ENCODE assay signal across 16 cellular contexts in the genomic region with DNA sequence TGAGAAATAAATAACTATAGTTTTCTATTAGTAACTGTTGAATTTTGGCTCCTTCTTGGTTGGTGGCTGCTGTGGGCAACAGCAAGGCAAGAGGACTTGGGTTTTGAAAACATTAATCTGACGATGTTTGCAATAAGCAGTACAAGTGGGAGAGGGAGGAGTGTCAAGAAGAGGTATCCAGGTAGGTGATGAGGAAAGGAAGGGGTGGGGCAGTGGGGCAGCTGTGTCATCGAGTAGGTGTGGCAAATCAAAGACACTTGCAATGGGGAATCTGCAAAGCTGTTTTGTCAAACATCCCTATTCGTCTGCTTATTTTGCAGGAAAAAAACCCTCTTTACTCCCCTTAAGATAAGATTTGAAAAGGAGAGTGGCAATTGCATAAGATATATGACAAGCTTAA.
DNase-seq lines count a peak whose midpoint lies in the region; ATAC-seq and TF ChIP-seq lines count a peak whose summit lies in the region.
"Had no signal": no experiment of that assay in that cellular context is flagged by ENCODE, and none has a peak within 500 bp of the region (broad histone marks: within the 10 kb centered on the region; RNA-seq: fewer than 3 reads in every experiment).

No MANE protein-coding gene starts in this region.

- H3K4me3 Mint-ChIP-seq in WTC11 (no peak overlapping the region), nephron progenitor cell (no peak overlapping the region)
- H3K4me3 Mint-ChIP-seq: CD14-positive monocyte; CD8-positive, alpha-beta T cell; HFFc6 had no signal

- peak; percentile 14 for DNase-seq in NCI-H748 (lab: John Stamatoyannopoulos, UW; ENCODE audit: unreplicated experiment)
- no peak for DNase-seq in NCI-H748 treated with DMSO at 0.1 percent for 48 hours (lab: John Stamatoyannopoulos, UW)
- DNase-seq in WTC11 (ENCODE audit: low spot score), result peak; percentile 18
- no peak for DNase-seq in foreskin keratinocyte
- no peak for DNase-seq in HK-2 (ENCODE audit: unreplicated experiment)
- DNase-seq in COLO668 (lab: John Stamatoyannopoulos, UW; ENCODE audit: unreplicated experiment), result no peak
- no peak for DNase-seq in nephron progenitor cell
- DNase-seq: BE2C; Caco-2; CD8-positive, alpha-beta T cell; GM23248; HCEC 1CT; HFFc6 had no signal

- POLR2A ChIA-PET in WTC11 (lab: Charles Lee), result no interaction called here

- no peaks in the 10 kb centered on the region for H3K27me3 ChIP-seq in foreskin keratinocyte

- no peaks in the 10 kb centered on the region for H3K27me3 Mint-ChIP-seq in WTC11 (ENCODE audit: low read depth)
- peaks cover 16% of the 10 kb centered on the region for H3K27me3 Mint-ChIP-seq in nephron progenitor cell (ENCODE audit: low read depth, poor library complexity)

- peak; percentile 85 for ATAC-seq in WTC11
- peak; percentile 21 for ATAC-seq in foreskin keratinocyte
- ATAC-seq: A549; CD8-positive, alpha-beta T cell; HepG2 had no signal

- H3K9me3 Mint-ChIP-seq in WTC11 (no peaks in the 10 kb centered on the region), nephron progenitor cell (no peaks in the 10 kb centered on the region)
- H3K9me3 Mint-ChIP-seq: CD8-positive, alpha-beta T cell had no signal

- no peaks in the 10 kb centered on the region for H3K36me3 Mint-ChIP-seq in WTC11
- no peaks in the 10 kb centered on the region for H3K36me3 Mint-ChIP-seq in nephron progenitor cell (ENCODE audit: low read depth)
- H3K36me3 Mint-ChIP-seq: CD14-positive monocyte; CD8-positive, alpha-beta T cell had no signal

- H3K27ac Mint-ChIP-seq in WTC11 (no peak overlapping the region), nephron progenitor cell (no peak overlapping the region)
- H3K27ac Mint-ChIP-seq: CD14-positive monocyte; CD8-positive, alpha-beta T cell; HFFc6 had no signal

- H3K4me1 ChIP-seq in foreskin keratinocyte, result no peaks in the 10 kb centered on the region
- H3K4me1 ChIP-seq: A549, BE2C, Caco-2 had no signal

- no peak overlapping the region for H3K27ac ChIP-seq in foreskin keratinocyte
- H3K27ac ChIP-seq: A549, GM23248 had no signal

- CTCF ChIA-PET in WTC11 (lab: Charles Lee), result no interaction called here

- no peak for TF ChIP-seq CTCF in WTC11 (IDR thresholded peaks at IDR 0.05)
- TF ChIP-seq CTCF in foreskin keratinocyte (conservative IDR thresholded peaks at IDR 0.05), result no peak
- TF ChIP-seq CTCF in nephron progenitor cell (IDR thresholded peaks at IDR 0.05), result no peak

- H3K4me1 Mint-ChIP-seq in WTC11, result peaks cover 18% of the 10 kb centered on the region
- peaks cover 33% of the 10 kb centered on the region for H3K4me1 Mint-ChIP-seq in nephron progenitor cell
- H3K4me1 Mint-ChIP-seq: CD14-positive monocyte had no signal

TF ChIP-seq in WTC11, 78 proteins besides CTCF, POLR2A, EP300 and RAD21:
- TF ChIP-seq GABPB1 (CRISPR knock-in tag; IDR thresholded peaks at IDR 0.05) (no peak), ZNF416 (CRISPR knock-in tag; IDR thresholded peaks at IDR 0.05) (no peak), ZNF396 (CRISPR knock-in tag; IDR thresholded peaks at IDR 0.05; ENCODE audit: borderline replicate concordance) (no peak), TEAD4 (CRISPR knock-in tag; IDR thresholded peaks at IDR 0.05) (no peak), OVOL2 (CRISPR knock-in tag; IDR thresholded peaks at IDR 0.05; ENCODE audit: borderline replicate concordance) (no peak), ZNF317 (CRISPR knock-in tag; IDR thresholded peaks at IDR 0.05; ENCODE audit: borderline replicate concordance, low read depth) (no peak), ATF1 (CRISPR knock-in tag; IDR thresholded peaks at IDR 0.05) (no peak), TEAD1 (CRISPR knock-in tag; IDR thresholded peaks at IDR 0.05) (no peak), RORB (CRISPR knock-in tag; IDR thresholded peaks at IDR 0.05) (no peak), MXD4 (CRISPR knock-in tag; IDR thresholded peaks at IDR 0.05; ENCODE audit: borderline replicate concordance) (no peak), NR3C1 (CRISPR knock-in tag; conservative IDR thresholded peaks at IDR 0.05; ENCODE audit: low read depth) (no peak), ELF4 (CRISPR knock-in tag; IDR thresholded peaks at IDR 0.05; ENCODE audit: low read depth) (no peak), ZNF219 (CRISPR knock-in tag; IDR thresholded peaks at IDR 0.05; ENCODE audit: borderline replicate concordance) (no peak), CREM (CRISPR knock-in tag; IDR thresholded peaks at IDR 0.05) (no peak), ZNF138 (CRISPR knock-in tag; conservative IDR thresholded peaks at IDR 0.05) (no peak)
- TF ChIP-seq, protein P1, sequence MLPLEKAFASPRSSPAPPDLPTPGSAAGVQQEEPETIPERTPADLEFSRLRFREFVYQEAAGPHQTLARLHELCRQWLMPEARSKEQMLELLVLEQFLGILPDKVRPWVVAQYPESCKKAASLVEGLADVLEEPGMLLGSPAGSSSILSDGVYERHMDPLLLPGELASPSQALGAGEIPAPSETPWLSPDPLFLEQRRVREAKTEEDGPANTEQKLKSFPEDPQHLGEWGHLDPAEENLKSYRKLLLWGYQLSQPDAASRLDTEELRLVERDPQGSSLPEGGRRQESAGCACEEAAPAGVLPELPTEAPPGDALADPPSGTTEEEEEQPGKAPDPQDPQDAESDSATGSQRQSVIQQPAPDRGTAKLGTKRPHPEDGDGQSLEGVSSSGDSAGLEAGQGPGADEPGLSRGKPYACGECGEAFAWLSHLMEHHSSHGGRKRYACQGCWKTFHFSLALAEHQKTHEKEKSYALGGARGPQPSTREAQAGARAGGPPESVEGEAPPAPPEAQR (CRISPR knock-in tag; IDR thresholded peaks at IDR 0.05), result no peak
- TF ChIP-seq, protein P2, sequence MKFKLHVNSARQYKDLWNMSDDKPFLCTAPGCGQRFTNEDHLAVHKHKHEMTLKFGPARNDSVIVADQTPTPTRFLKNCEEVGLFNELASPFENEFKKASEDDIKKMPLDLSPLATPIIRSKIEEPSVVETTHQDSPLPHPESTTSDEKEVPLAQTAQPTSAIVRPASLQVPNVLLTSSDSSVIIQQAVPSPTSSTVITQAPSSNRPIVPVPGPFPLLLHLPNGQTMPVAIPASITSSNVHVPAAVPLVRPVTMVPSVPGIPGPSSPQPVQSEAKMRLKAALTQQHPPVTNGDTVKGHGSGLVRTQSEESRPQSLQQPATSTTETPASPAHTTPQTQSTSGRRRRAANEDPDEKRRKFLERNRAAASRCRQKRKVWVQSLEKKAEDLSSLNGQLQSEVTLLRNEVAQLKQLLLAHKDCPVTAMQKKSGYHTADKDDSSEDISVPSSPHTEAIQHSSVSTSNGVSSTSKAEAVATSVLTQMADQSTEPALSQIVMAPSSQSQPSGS (CRISPR knock-in tag; IDR thresholded peaks at IDR 0.05; ENCODE audit: borderline replicate concordance, low read depth), result no peak
- TF ChIP-seq, protein P3, sequence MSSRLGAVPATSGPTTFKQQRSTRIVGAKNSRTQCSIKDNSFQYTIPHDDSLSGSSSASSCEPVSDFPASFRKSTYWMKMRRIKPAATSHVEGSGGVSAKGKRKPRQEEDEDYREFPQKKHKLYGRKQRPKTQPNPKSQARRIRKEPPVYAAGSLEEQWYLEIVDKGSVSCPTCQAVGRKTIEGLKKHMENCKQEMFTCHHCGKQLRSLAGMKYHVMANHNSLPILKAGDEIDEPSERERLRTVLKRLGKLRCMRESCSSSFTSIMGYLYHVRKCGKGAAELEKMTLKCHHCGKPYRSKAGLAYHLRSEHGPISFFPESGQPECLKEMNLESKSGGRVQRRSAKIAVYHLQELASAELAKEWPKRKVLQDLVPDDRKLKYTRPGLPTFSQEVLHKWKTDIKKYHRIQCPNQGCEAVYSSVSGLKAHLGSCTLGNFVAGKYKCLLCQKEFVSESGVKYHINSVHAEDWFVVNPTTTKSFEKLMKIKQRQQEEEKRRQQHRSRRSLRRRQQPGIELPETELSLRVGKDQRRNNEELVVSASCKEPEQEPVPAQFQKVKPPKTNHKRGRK (CRISPR knock-in tag; IDR thresholded peaks at IDR 0.05; ENCODE audit: borderline replicate concordance), result no peak
- TF ChIP-seq, protein P4, sequence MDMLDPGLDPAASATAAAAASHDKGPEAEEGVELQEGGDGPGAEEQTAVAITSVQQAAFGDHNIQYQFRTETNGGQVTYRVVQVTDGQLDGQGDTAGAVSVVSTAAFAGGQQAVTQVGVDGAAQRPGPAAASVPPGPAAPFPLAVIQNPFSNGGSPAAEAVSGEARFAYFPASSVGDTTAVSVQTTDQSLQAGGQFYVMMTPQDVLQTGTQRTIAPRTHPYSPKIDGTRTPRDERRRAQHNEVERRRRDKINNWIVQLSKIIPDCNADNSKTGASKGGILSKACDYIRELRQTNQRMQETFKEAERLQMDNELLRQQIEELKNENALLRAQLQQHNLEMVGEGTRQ (CRISPR knock-in tag; IDR thresholded peaks at IDR 0.05), result no peak

Comparison
In these comparisons a context has a peak if more than half of its experiments do, and no peak if none do; other contexts are left out.
1. DNase-seq: peak in NCI-H748 (single experiment) and WTC11 (single experiment); none in NCI-H748 treated with DMSO at 0.1 percent for 48 hours (single experiment), foreskin keratinocyte (0 of 2), HK-2 (single experiment), COLO668 (single experiment) and nephron progenitor cell (single experiment).